9 cellular contexts compared by ENCODE assay signal in the genomic region with DNA sequence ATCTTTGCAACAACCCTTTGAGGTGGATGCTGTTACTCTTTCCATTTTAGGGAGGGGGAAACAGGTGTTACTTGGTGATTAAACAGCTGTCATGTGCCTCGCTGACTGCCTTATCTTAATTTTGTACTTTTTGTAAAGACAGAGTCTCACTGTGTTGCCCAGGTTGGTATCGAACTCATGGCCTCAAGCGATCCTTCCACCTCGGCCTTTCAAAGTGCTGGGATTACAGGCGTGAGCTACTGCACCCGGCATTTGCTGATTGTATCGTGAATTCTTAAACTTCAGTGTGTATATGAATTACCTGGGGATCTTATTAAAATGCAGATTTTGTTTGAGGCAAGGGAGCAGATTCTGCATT. TPM values are rescaled to one million over a fixed set of nuclear protein-coding genes. Genes with fewer than 3 reads are reported as not detected.
DNase-seq lines count a peak whose midpoint lies in the region; ATAC-seq, FAIRE-seq and TF ChIP-seq lines count a peak whose summit lies in the region.
"Had no signal": no experiment of that assay in that cellular context is flagged by ENCODE, and none has a peak within 500 bp of the region (broad histone marks: within the 10 kb centered on the region; RNA-seq: fewer than 3 reads in every experiment).

No MANE protein-coding gene starts in this region.

- no peaks in the 10 kb centered on the region for H3K27me3 ChIP-seq in CD8-positive, alpha-beta T cell (ENCODE audit: insufficient read depth, low read length)
- no peaks in the 10 kb centered on the region for H3K27me3 ChIP-seq in Panc1 (ENCODE audit: control insufficient read depth, insufficient read depth, low read length)
- H3K27me3 ChIP-seq in esophagus (ENCODE audit: control insufficient read depth in 1 of 2, insufficient read depth in 2 of 2, low read length in 2 of 2) = no peaks in the 10 kb centered on the region
- H3K27me3 ChIP-seq in pancreas = no peaks in the 10 kb centered on the region

- no peaks in the 10 kb centered on the region for H3K27me3 Mint-ChIP-seq in CD8-positive, alpha-beta T cell (ENCODE audit: low read depth)

- H3K36me3 ChIP-seq in CD8-positive, alpha-beta T cell (ENCODE audit: insufficient read depth, low read length) = no peaks in the 10 kb centered on the region
- no peaks in the 10 kb centered on the region for H3K36me3 ChIP-seq in Panc1 (ENCODE audit: control insufficient read depth, insufficient read depth, low read length)
- H3K36me3 ChIP-seq in esophagus (ENCODE audit: control insufficient read depth in 2 of 2, insufficient read depth in 2 of 2, low read length in 1 of 2) = peaks cover 0 to 3% of the 10 kb centered on the region in 2 donors
- no peaks in the 10 kb centered on the region for H3K36me3 ChIP-seq in pancreas

- in situ Hi-C loops in Panc1 (cut with HindIII; ENCODE audit: low pct_unique_long_range_greater_than_20kb, low sequenced_read_pairs) = no loop called here

- H3K27ac ChIP-seq in CD8-positive, alpha-beta T cell (ENCODE audit: low read depth, low read length) = peak overlapping the region; percentile 88
- H3K27ac ChIP-seq in Panc1 (ENCODE audit: low read length) = peak overlapping the region; percentile 98
- peak overlapping the region; percentile 97 to 99 for H3K27ac ChIP-seq in esophagus (ENCODE audit: low read depth in 2 of 2, low read length in 1 of 2)
- peak overlapping the region; percentile 80 to 96 (median 89) for H3K27ac ChIP-seq in pancreas

- peaks cover 38% of the 10 kb centered on the region for H3K4me1 ChIP-seq in CD8-positive, alpha-beta T cell (ENCODE audit: insufficient read depth, low read length)
- peaks cover 21% of the 10 kb centered on the region for H3K4me1 ChIP-seq in Panc1 (ENCODE audit: control insufficient read depth, insufficient read depth, low read length)
- peaks cover 2 to 3% of the 10 kb centered on the region in 2 donors for H3K4me1 ChIP-seq in esophagus (ENCODE audit: control insufficient read depth in 2 of 2, insufficient read depth in 2 of 2, low read length in 1 of 2)
- H3K4me1 ChIP-seq in pancreas = peaks cover 14 to 29% (median 20%) of the 10 kb centered on the region in 3 donors

- CTCF ChIA-PET in CD8-positive, alpha-beta T cell (lab: Charles Lee) = interaction anchor here (0.9 to 3.5 kb wide), 5 partner anchors 53 to 95 kb away, joined by 3 to 38 read pairs (median 11); a partner anchor contains a TSS
- CTCF ChIA-PET in Panc1 (lab: Charles Lee) = interaction anchor here (1.2 to 1.4 kb wide), 2 partner anchors 63 to 79 kb away, joined by 3 read pairs; no protein-coding TSS in a partner anchor

- no peak for FAIRE-seq in pancreas (lab: Jason Lieb, UNC)

- H3K9me3 ChIP-seq in CD8-positive, alpha-beta T cell (ENCODE audit: low read length) = no peaks in the 10 kb centered on the region
- H3K9me3 ChIP-seq in Panc1 (ENCODE audit: control insufficient read depth, insufficient read depth, low read depth, low read length) (no peaks in the 10 kb centered on the region), esophagus (ENCODE audit: control insufficient read depth in 2 of 2, insufficient read depth in 1 of 2, low read depth in 1 of 2, low read length in 1 of 2) (no peaks in the 10 kb centered on the region), pancreas (no peaks in the 10 kb centered on the region)

- H3K4me3 ChIP-seq in CD8-positive, alpha-beta T cell (ENCODE audit: low read depth, low read length) = peak overlapping the region; percentile 72
- H3K4me3 ChIP-seq in Panc1 (ENCODE audit: low read depth in 2 of 2, low read length in 2 of 2) (peak overlapping the region; percentile 86 to 91), esophagus (ENCODE audit: low read depth in 1 of 2, low read length in 2 of 2) (peak overlapping the region; percentile 77), pancreas (peak overlapping the region; percentile 38 to 92 (median 70))

- H3K27ac Mint-ChIP-seq in CD8-positive, alpha-beta T cell = peak overlapping the region; percentile 99

- POLR2A ChIA-PET in CD8-positive, alpha-beta T cell (lab: Charles Lee) = interaction anchor here (0.6 to 2.1 kb wide), 7 partner anchors 18 to 336 kb away, joined by 3 to 21 read pairs (median 4); a partner anchor contains a TSS
- POLR2A ChIA-PET in Panc1 (lab: Charles Lee) = no interaction called here

- intact Hi-C loops in CD8-positive, alpha-beta T cell (cut with DNase I, micrococcal nuclease) = loop anchor here (1.0 to 5.0 kb wide), 7 partner anchors 72 to 1177 kb away; a partner anchor contains a TSS
- intact Hi-C loops in Panc1 (cut with micrococcal nuclease; ENCODE audit: unreplicated experiment) (loop anchor here (2.0 kb wide), 1 partner anchor 94 kb away; no protein-coding TSS in a partner anchor), pancreas (cut with DNase I) (loop anchor here in 1 of 3 donors (10.0 kb wide), 1 partner anchor 94 kb away; a partner anchor contains a TSS)

- H3K9me3 Mint-ChIP-seq in CD8-positive, alpha-beta T cell = no peaks in the 10 kb centered on the region

- peaks cover 41% of the 10 kb centered on the region for H3K4me1 Mint-ChIP-seq in CD8-positive, alpha-beta T cell (ENCODE audit: low read depth)

- DNase-seq in CD8-positive, alpha-beta T cell = no peak
- DNase-seq in Panc1 (ENCODE audit: low read depth, low spot score) (no peak), pancreas (no peak), ecto neural progenitor cell (ENCODE audit: low spot score) (no peak)
- no peak for DNase-seq in stimulated activated CD4-positive, alpha-beta T cell treated with anti-CD3 and anti-CD28 coated beads, Interleukin-2, amount 100 ng/mL, for 48 hours

- TF ChIP-seq CTCF in CD8-positive, alpha-beta T cell (IDR thresholded peaks at IDR 0.05) = no peak
- TF ChIP-seq CTCF in Panc1 (IDR thresholded peaks at IDR 0.05) = peak; percentile 19
- TF ChIP-seq CTCF in pancreas (IDR thresholded peaks at IDR 0.05) = no peak

- H3K4me3 Mint-ChIP-seq in CD8-positive, alpha-beta T cell = peak overlapping the region; percentile 99

- 1 to 2% methylated on average over 7 of the region's 7 CpGs for WGBS in esophagus, 2 donors
- 0 to 2% methylated on average over 7 of the region's 7 CpGs for WGBS in pancreas, 2 donors

- ATAC-seq in CD8-positive, alpha-beta T cell = no peak
- ATAC-seq in Panc1 (no peak), pancreas (no peak), HG03460 (IDR thresholded peaks at IDR 0.05; ENCODE audit: unreplicated experiment) (no peak), HG02642 (IDR thresholded peaks at IDR 0.05; ENCODE audit: poor library complexity, unreplicated experiment) (no peak)

- no TSS peak for BruUV-seq in Panc1 (replicated peaks; lab: Mats Ljungman, UMichigan)

- peaks cover 24% of the 10 kb centered on the region for H3K36me3 Mint-ChIP-seq in CD8-positive, alpha-beta T cell

RNA-seq across cellular contexts. Expression of a gene that starts 0.7 kb away (rescaled TPM):
- 10 to 100 TPM; 38.7 to 42.2 TPM for total RNA-seq in CD8-positive, alpha-beta T cell
- 62.7 TPM for total RNA-seq in Panc1 (2021; ENCODE audit: unreplicated experiment)
- 109 TPM for polyA plus RNA-seq in Panc1 (2012; ENCODE audit: insufficient read length)
- 10 to 100 TPM; 18.3 to 88.2 TPM for polyA plus RNA-seq in esophagus
- 10 to 100 TPM; 22.4 to 32.8 (median 25.6) TPM for total RNA-seq in pancreas
- polyA plus RNA-seq in pancreas = 10 to 100 TPM; 20.5 to 39.4 TPM

RNA-seq across cellular contexts. Expression of a gene that starts 29.1 kb away (rescaled TPM):
- under 1 TPM; 0.33 to 0.68 TPM for total RNA-seq in CD8-positive, alpha-beta T cell
- 4.2 TPM for total RNA-seq in Panc1 (2021; ENCODE audit: unreplicated experiment)
- 3.3 TPM for polyA plus RNA-seq in Panc1 (2012; ENCODE audit: insufficient read length)
- polyA plus RNA-seq in esophagus = under 1 TPM; 0.33 to 0.42 TPM
- total RNA-seq in pancreas = 1 to 10 TPM; 1.7 to 4.6 (median 2.9) TPM
- 1 to 10 TPM; 5.8 to 5.9 TPM for polyA plus RNA-seq in pancreas

RNA-seq across cellular contexts. Expression of a gene that starts 30.6 kb away (rescaled TPM):
- total RNA-seq in CD8-positive, alpha-beta T cell = not detected
- total RNA-seq in Panc1 (2021; ENCODE audit: unreplicated experiment) (0.51 TPM), pancreas (1 to 10 TPM in 5 of 6 donors, under 1 TPM in 1; 0.71 to 3.0 (median 1.9) TPM)
- 0.57 TPM for polyA plus RNA-seq in Panc1 (2012; ENCODE audit: insufficient read length)
- polyA plus RNA-seq in esophagus (under 1 TPM; 0.29 to 0.31 TPM), pancreas (1 to 10 TPM; 2.8 to 3.9 TPM)
- total RNA-seq: SK-MEL-5 had no signal
